Comparison of ENCODE assay signal across 19 cellular contexts in genomic region chr1:244276646-244277045, GRCh38.
DNase-seq lines count a peak whose midpoint lies in the region; ATAC-seq and TF ChIP-seq lines count a peak whose summit lies in the region.
"Had no signal": no experiment of that assay in that cellular context is flagged by ENCODE, and none has a peak within 500 bp of the region (broad histone marks: within the 10 kb centered on the region; RNA-seq: fewer than 3 reads in every experiment).

No MANE protein-coding gene starts in this region.

- no peak overlapping the region for H2AFZ ChIP-seq in mesenchymal stem cell (ENCODE audit: low read depth, low read length)

- H3K23ac ChIP-seq in mesenchymal stem cell (ENCODE audit: low read length in 2 of 2) = no peak overlapping the region

- no peaks in the 10 kb centered on the region for H3K27me3 ChIP-seq in mesenchymal stem cell (ENCODE audit: control insufficient read depth in 1 of 2, insufficient read depth in 1 of 2, low read length in 2 of 2)
- H3K27me3 ChIP-seq in naive thymus-derived CD4-positive, alpha-beta T cell (ENCODE audit: control insufficient read depth in 2 of 2, insufficient read depth in 2 of 2, low read length in 2 of 2) = no peaks in the 10 kb centered on the region
- H3K27me3 ChIP-seq: BLaER1 treated with 17β-estradiol and CSF1 and Interleukin-3, amounts not matched to agents 10 nM and 100 nM had no signal

- no peak overlapping the region for H4K91ac ChIP-seq in mesenchymal stem cell (ENCODE audit: low read length)

- H3K9me3 ChIP-seq in mesenchymal stem cell (ENCODE audit: control insufficient read depth, low read length) = no peaks in the 10 kb centered on the region
- H3K9me3 ChIP-seq in naive thymus-derived CD4-positive, alpha-beta T cell (ENCODE audit: control insufficient read depth in 2 of 3, low read length in 3 of 3) = no peaks in the 10 kb centered on the region

- H2BK5ac ChIP-seq in mesenchymal stem cell (ENCODE audit: low read depth, low read length, poor library complexity, severe bottlenecking) = no peak overlapping the region

- no peaks in the 10 kb centered on the region for H3K9me3 Mint-ChIP-seq in stimulated activated memory B cell treated with anti-CD40 and anti-IgM and Interleukin-4, amounts not matched to agents 10 μg/mL and 1 μg/mL and 100 μg/mL, for 72 hours
- H3K9me3 Mint-ChIP-seq in naive thymus-derived CD4-positive, alpha-beta T cell = peaks cover 0 to 2% (median 0%) of the 10 kb centered on the region in 11 donors
- H3K9me3 Mint-ChIP-seq: CD8-positive, alpha-beta T cell had no signal

- no peak overlapping the region for H3K4me3 Mint-ChIP-seq in stimulated activated memory B cell treated with anti-CD40 and anti-IgM and Interleukin-4, amounts not matched to agents 10 μg/mL and 1 μg/mL and 100 μg/mL, for 72 hours
- no peak overlapping the region for H3K4me3 Mint-ChIP-seq in naive thymus-derived CD4-positive, alpha-beta T cell
- H3K4me3 Mint-ChIP-seq: CD8-positive, alpha-beta T cell had no signal

- H3K36me3 Mint-ChIP-seq in stimulated activated memory B cell treated with anti-CD40 and anti-IgM and Interleukin-4, amounts not matched to agents 10 μg/mL and 1 μg/mL and 100 μg/mL, for 72 hours = no peaks in the 10 kb centered on the region
- H3K36me3 Mint-ChIP-seq in naive thymus-derived CD4-positive, alpha-beta T cell = peaks cover 0 to 4% (median 0%) of the 10 kb centered on the region in 5 donors
- H3K36me3 Mint-ChIP-seq: CD8-positive, alpha-beta T cell had no signal

- DNase-seq in NCI-H82 (lab: John Stamatoyannopoulos, UW) (peak; percentile 18), NCI-H82 treated with DMSO at 0.1 percent for 48 hours (lab: John Stamatoyannopoulos, UW; ENCODE audit: unreplicated experiment) (no peak), astrocyte of the spinal cord (ENCODE audit: low read depth, low spot score) (peak; percentile 5), mesenchymal stem cell (peak; percentile 28), medulla oblongata (ENCODE audit: extremely low spot score) (no peak), glomerular visceral epithelial cell (ENCODE audit: extremely low spot score) (no peak)
- DNase-seq in naive thymus-derived CD4-positive, alpha-beta T cell = no peak
- DNase-seq: 8988T; CD8-positive, alpha-beta T cell; DMS79; NCI-H1105; NCI-H2081 treated with DMSO at 0.1 percent for 48 hours; NCI-H446 treated with DMSO at 0.1 percent for 48 hours; OCI-M1; RPMI8226; SHP77 treated with DMSO at 0.1 percent for 48 hours had no signal

- in situ Hi-C loops in astrocyte of the spinal cord (cut with HindIII; ENCODE audit: low sequenced_read_pairs) = no loop called here

- no peak for ATAC-seq in stimulated activated memory B cell treated with anti-CD40 and anti-IgM and Interleukin-4, amounts not matched to agents 10 μg/mL and 1 μg/mL and 100 μg/mL, for 72 hours
- no peak for ATAC-seq in naive thymus-derived CD4-positive, alpha-beta T cell
- ATAC-seq: CD8-positive, alpha-beta T cell; K562 had no signal

- WGBS in mesenchymal stem cell = 51% methylated on average over 2 of the region's 3 CpGs

- no peak overlapping the region for H2BK15ac ChIP-seq in mesenchymal stem cell (ENCODE audit: low read depth, poor library complexity, severe bottlenecking)

- H3K9ac ChIP-seq in mesenchymal stem cell (ENCODE audit: low read length) = no peak overlapping the region

- H2BK120ac ChIP-seq in mesenchymal stem cell (ENCODE audit: low read depth, low read length) = no peak overlapping the region

- peaks cover 10% of the 10 kb centered on the region for H3K4me1 ChIP-seq in mesenchymal stem cell (ENCODE audit: control insufficient read depth, insufficient read depth, low read depth, low read length)
- H3K4me1 ChIP-seq in naive thymus-derived CD4-positive, alpha-beta T cell (ENCODE audit: control insufficient read depth in 2 of 2, insufficient read depth in 2 of 2, low read length in 2 of 2) = no peaks in the 10 kb centered on the region

- H3K18ac ChIP-seq in mesenchymal stem cell (ENCODE audit: low read depth in 1 of 2, low read length in 2 of 2) = no peak overlapping the region

- POLR2A ChIA-PET in naive thymus-derived CD4-positive, alpha-beta T cell (lab: Charles Lee) = no interaction called here

- no peak overlapping the region for H2BK12ac ChIP-seq in mesenchymal stem cell (ENCODE audit: low read length in 2 of 2)

- H3K4me2 ChIP-seq in mesenchymal stem cell (ENCODE audit: low read length, poor library complexity, severe bottlenecking) = no peak overlapping the region
- H3K4me2 ChIP-seq: BLaER1 treated with 17β-estradiol and CSF1 and Interleukin-3, amounts not matched to agents 10 nM and 100 nM had no signal

- no peak overlapping the region for H2AK5ac ChIP-seq in mesenchymal stem cell (ENCODE audit: low read length, severe bottlenecking)

- no peaks in the 10 kb centered on the region for H3K36me3 ChIP-seq in mesenchymal stem cell (ENCODE audit: control insufficient read depth in 1 of 2, insufficient read depth in 2 of 2, low read depth in 1 of 2, low read length in 2 of 2)
- no peaks in the 10 kb centered on the region for H3K36me3 ChIP-seq in naive thymus-derived CD4-positive, alpha-beta T cell (ENCODE audit: control insufficient read depth in 2 of 3, insufficient read depth in 3 of 3, low read length in 3 of 3)
- H3K36me3 ChIP-seq: BLaER1 treated with 17β-estradiol and CSF1 and Interleukin-3, amounts not matched to agents 10 nM and 100 nM had no signal

- H3K4me1 Mint-ChIP-seq in stimulated activated memory B cell treated with anti-CD40 and anti-IgM and Interleukin-4, amounts not matched to agents 10 μg/mL and 1 μg/mL and 100 μg/mL, for 72 hours = no peaks in the 10 kb centered on the region
- peaks cover 3 to 10% (median 7%) of the 10 kb centered on the region in 7 donors for H3K4me1 Mint-ChIP-seq in naive thymus-derived CD4-positive, alpha-beta T cell

- intact Hi-C loops in naive thymus-derived CD4-positive, alpha-beta T cell (cut with micrococcal nuclease) = loop anchor here (10.0 kb wide), 2 partner anchors 682 to 772 kb away; no protein-coding TSS in a partner anchor

- no peaks in the 10 kb centered on the region for H3K27me3 Mint-ChIP-seq in stimulated activated memory B cell treated with anti-CD40 and anti-IgM and Interleukin-4, amounts not matched to agents 10 μg/mL and 1 μg/mL and 100 μg/mL, for 72 hours
- peaks cover 0 to 2% (median 0%) of the 10 kb centered on the region in 5 donors for H3K27me3 Mint-ChIP-seq in naive thymus-derived CD4-positive, alpha-beta T cell

- H3K27ac ChIP-seq in mesenchymal stem cell (ENCODE audit: low read length, poor library complexity, severe bottlenecking) = no peak overlapping the region
- no peak overlapping the region for H3K27ac ChIP-seq in naive thymus-derived CD4-positive, alpha-beta T cell (ENCODE audit: low read depth, low read length)
- H3K27ac ChIP-seq: BLaER1 treated with 17β-estradiol and CSF1 and Interleukin-3, amounts not matched to agents 10 nM and 100 nM had no signal

- H3K14ac ChIP-seq in mesenchymal stem cell (ENCODE audit: low read length in 2 of 2) = no peak overlapping the region

- H3K4me3 ChIP-seq in astrocyte of the spinal cord (ENCODE audit: low read depth, low read length) = no peak overlapping the region
- H3K4me3 ChIP-seq in mesenchymal stem cell (ENCODE audit: insufficient read depth in 1 of 2, low read depth in 1 of 2, low read length in 2 of 2) = no peak overlapping the region
- H3K4me3 ChIP-seq in naive thymus-derived CD4-positive, alpha-beta T cell (ENCODE audit: low read length) = no peak overlapping the region
- H3K4me3 ChIP-seq: BLaER1 treated with 17β-estradiol and CSF1 and Interleukin-3, amounts not matched to agents 10 nM and 100 nM; K562 had no signal

- no peak for TF ChIP-seq CTCF in astrocyte of the spinal cord (IDR thresholded peaks at IDR 0.05; ENCODE audit: low read depth, low read length)

- H4K8ac ChIP-seq in mesenchymal stem cell (ENCODE audit: low read length) = no peak overlapping the region

- H3K79me1 ChIP-seq in mesenchymal stem cell (replicated peaks; ENCODE audit: low read length, poor library complexity, severe bottlenecking) = no peaks in the 10 kb centered on the region

- H3K4ac ChIP-seq in mesenchymal stem cell (ENCODE audit: low read depth in 1 of 2, low read length in 2 of 2) = no peak overlapping the region

- CTCF ChIA-PET in naive thymus-derived CD4-positive, alpha-beta T cell (lab: Charles Lee) = no interaction called here

- no peak overlapping the region for H3K27ac Mint-ChIP-seq in stimulated activated memory B cell treated with anti-CD40 and anti-IgM and Interleukin-4, amounts not matched to agents 10 μg/mL and 1 μg/mL and 100 μg/mL, for 72 hours
- H3K27ac Mint-ChIP-seq in naive thymus-derived CD4-positive, alpha-beta T cell = no peak overlapping the region
- H3K27ac Mint-ChIP-seq: CD8-positive, alpha-beta T cell had no signal

Comparison
In these comparisons a context has a peak if more than half of its experiments do, and no peak if none do; other contexts are left out.
1. DNase-seq: peak in NCI-H82 (single experiment), astrocyte of the spinal cord (single experiment) and mesenchymal stem cell (single experiment); none in NCI-H82 treated with DMSO at 0.1 percent for 48 hours (single experiment), medulla oblongata (single experiment), glomerular visceral epithelial cell (single experiment) and naive thymus-derived CD4-positive, alpha-beta T cell (0 of 9).